Comparison of ENCODE assay signal across 8 cellular contexts in the genomic region with DNA sequence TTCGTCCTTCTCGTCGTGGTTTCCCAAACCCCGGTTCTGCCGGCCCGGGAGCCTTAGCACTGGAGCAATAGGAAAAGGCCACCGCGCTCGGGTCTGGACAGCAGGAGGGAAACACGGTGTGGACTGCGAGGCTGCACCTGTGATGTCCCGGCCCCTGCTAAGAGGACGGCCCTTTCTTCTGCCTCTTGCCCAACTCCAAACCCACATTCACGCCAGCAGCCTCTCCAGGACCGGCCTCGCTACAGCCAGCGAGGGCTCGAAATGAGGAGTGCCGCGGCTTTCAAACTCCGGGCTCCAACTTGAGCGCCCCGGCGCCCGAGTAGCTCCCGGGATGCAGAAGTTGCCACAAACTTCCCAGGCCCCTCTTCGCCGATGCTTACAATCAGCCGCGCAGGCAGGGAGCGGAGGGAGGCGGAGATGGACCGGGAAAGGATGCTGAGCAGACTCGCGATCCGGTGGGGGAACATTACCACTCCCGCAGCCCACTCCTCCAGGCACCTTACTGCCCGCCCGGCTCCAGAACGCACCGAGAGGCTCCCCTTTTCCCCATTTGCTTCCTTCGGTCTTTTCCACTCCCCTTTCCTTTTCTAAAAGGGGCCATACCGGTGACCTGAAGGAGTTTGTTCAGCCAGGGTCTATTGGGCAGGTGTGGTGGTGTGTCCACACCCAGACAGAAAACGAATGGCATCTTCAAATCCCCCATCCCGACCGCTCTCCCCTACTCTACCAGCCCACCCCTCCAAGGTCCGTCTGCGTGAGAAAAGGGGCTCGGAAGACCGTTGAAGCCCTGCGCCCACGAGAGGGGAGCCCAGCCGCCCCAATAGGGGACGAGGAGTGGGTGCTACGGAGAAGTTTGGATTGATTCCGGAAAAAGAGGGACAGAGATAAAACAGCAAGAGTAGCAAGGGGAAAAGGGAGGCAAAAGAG. TPM values are rescaled to one million over a fixed set of nuclear protein-coding genes. Genes with fewer than 3 reads are reported as not detected.
A peak's percentile ranks its signal among the peaks of the same experiment; 100 is the strongest.
DNase-seq lines count a peak whose midpoint lies in the region; ATAC-seq, FAIRE-seq and TF ChIP-seq lines count a peak whose summit lies in the region.

No MANE protein-coding gene starts in this region.

- no peaks in the 10 kb centered on the region; a peak in 2 of 5 replicates for H3K9me3 Mint-ChIP-seq in H9
- peaks cover 2% of the 10 kb centered on the region for H3K9me3 Mint-ChIP-seq in dendritic cell treated with granulocyte-macrophage colony-stimulating factor and Interleukin-4, amounts not matched to agents 40 ng/mL and 50 ng/mL, for 4 days

- ATAC-seq in T-helper 17 cell (no peak), lung (ENCODE audit: insufficient read depth, low FRiP score) (peak; percentile 20), GM21576 (IDR thresholded peaks at IDR 0.05; ENCODE audit: unreplicated experiment) (no peak)
- ATAC-seq in stimulated activated naive CD8-positive, alpha-beta T cell treated with anti-CD3 and anti-CD28 coated beads, Interleukin-15, Interleukin-2, amounts not matched to agents 100 U/mL and 50 U/mL, for 24 hours, result no peak

- no peak overlapping the region for H4K91ac ChIP-seq in H9 (ENCODE audit: insufficient read length, low read depth, low read length)

- peak overlapping the region; percentile 18 for H3K9ac ChIP-seq in H9 (ENCODE audit: extremely low read depth, insufficient read length, low read length)

- no peak overlapping the region for H4K5ac ChIP-seq in H9 (ENCODE audit: insufficient read length, low read depth, low read length)

- H3K23ac ChIP-seq in H9 (ENCODE audit: insufficient read length, low read depth, low read length), result no peak overlapping the region

- DNase-seq in H9 (peak; percentile 59), T-helper 17 cell (peak in 1 of 3 donors; percentile 11), lung (ENCODE audit: low spot score) (no peak), NCI-H2107 treated with DMSO at 0.1 percent for 48 hours (lab: John Stamatoyannopoulos, UW; ENCODE audit: unreplicated experiment) (no peak), RCC 7860 (ENCODE audit: low spot score) (no peak)
- peak; percentile 45 for DNase-seq in stimulated activated naive CD8-positive, alpha-beta T cell treated with anti-CD3 and anti-CD28 coated beads, Interleukin-15, Interleukin-2, amounts not matched to agents 100 U/mL and 50 U/mL, for 24 hours

- H2BK12ac ChIP-seq in H9 (ENCODE audit: insufficient read length, low read depth, low read length), result no peak overlapping the region

- H3T11ph ChIP-seq in H9 (ENCODE audit: low read length), result no peak overlapping the region

- peaks cover 21 to 34% of the 10 kb centered on the region in 2 experiments for H3K4me1 Mint-ChIP-seq in H9
- peaks cover 25% of the 10 kb centered on the region for H3K4me1 Mint-ChIP-seq in T-helper 17 cell
- H3K4me1 Mint-ChIP-seq in dendritic cell treated with granulocyte-macrophage colony-stimulating factor and Interleukin-4, amounts not matched to agents 40 ng/mL and 50 ng/mL, for 4 days (ENCODE audit: low read depth), result peaks cover 32% of the 10 kb centered on the region

- intact Hi-C loops in dendritic cell treated with granulocyte-macrophage colony-stimulating factor and Interleukin-4, amounts not matched to agents 40 ng/mL and 50 ng/mL, for 4 days (cut with micrococcal nuclease), result loop anchor here (2.0 kb wide), 1 partner anchor 19 kb away; the partner anchor contains the start of gene SATB1

- no peaks in the 10 kb centered on the region for H3K79me1 ChIP-seq in H9 (ENCODE audit: insufficient read depth, low read depth, low read length, poor library complexity, severe bottlenecking)

- H2AK5ac ChIP-seq in H9 (ENCODE audit: insufficient read length, low read length), result no peak overlapping the region

- no peak for TF ChIP-seq CTCF in H9 (conservative IDR thresholded peaks at IDR 0.05)
- no peak for TF ChIP-seq CTCF in lung (IDR thresholded peaks at IDR 0.05; ENCODE audit: control extremely low read depth, extremely low read depth)

- H3K27ac ChIP-seq in H9 (ENCODE audit: insufficient read length, low read depth, low read length) (no peak overlapping the region), lung (ENCODE audit: low read depth in 1 of 2, low read length in 1 of 2) (peak overlapping the region in 1 of 2 donors; percentile 47)

- no peak for FAIRE-seq in RCC 7860 (lab: Jason Lieb, UNC)

- H3K27me3 ChIP-seq in H9 (ENCODE audit: insufficient read depth, low read length) (peaks cover 7% of the 10 kb centered on the region; the same call in 1 of the 2 replicates), lung (ENCODE audit: control insufficient read depth, insufficient read depth) (no peaks in the 10 kb centered on the region)

- no peak overlapping the region for H4K8ac ChIP-seq in H9 (replicated peaks; ENCODE audit: insufficient read length, low read depth, low read length)

- H3K36me3 ChIP-seq in lung (ENCODE audit: control insufficient read depth in 2 of 2, insufficient read depth in 2 of 2, low read length in 2 of 2), result no peaks in the 10 kb centered on the region

- H3K56ac ChIP-seq in H9 (ENCODE audit: insufficient read length, low read depth, low read length), result no peak overlapping the region

- H4K20me1 ChIP-seq in H9 (ENCODE audit: control insufficient read depth, insufficient read depth, insufficient read length), result no peaks in the 10 kb centered on the region

- H2BK5ac ChIP-seq in H9 (ENCODE audit: insufficient read length, low read length), result no peak overlapping the region

- H3K4me2 ChIP-seq in H9 (ENCODE audit: insufficient read depth, insufficient read length, low read length), result peak overlapping the region; percentile 88

- H3K4me1 ChIP-seq in H9 (ENCODE audit: insufficient read depth, low read length) (peaks cover 5% of the 10 kb centered on the region; the same call in 1 of the 2 replicates), lung (ENCODE audit: control insufficient read depth in 2 of 2, insufficient read depth in 2 of 2, low read length in 2 of 2) (peaks cover 0 to 13% of the 10 kb centered on the region in 2 donors)

- no peak overlapping the region for H3K4ac ChIP-seq in H9 (ENCODE audit: low read depth, low read length)

- peak overlapping the region; percentile 81 to 90 for H3K4me3 Mint-ChIP-seq in H9
- peak overlapping the region; percentile 93 for H3K4me3 Mint-ChIP-seq in T-helper 17 cell
- peak overlapping the region; percentile 91 for H3K4me3 Mint-ChIP-seq in dendritic cell treated with granulocyte-macrophage colony-stimulating factor and Interleukin-4, amounts not matched to agents 40 ng/mL and 50 ng/mL, for 4 days

- no CpG with 5 or more reads among the region's 56 CpGs for WGBS in H9 (ENCODE audit: extremely low coverage, insufficient read length, low lambda C conversion rate)
- 1% methylated on average over 54 to 56 of the region's 56 CpGs for WGBS in lung, 2 donors

- no peak overlapping the region for H2BK20ac ChIP-seq in H9 (ENCODE audit: low read depth, low read length, poor library complexity, severe bottlenecking)

- H3K27ac Mint-ChIP-seq in H9, result 0 out of 7 replicates have a peak overlapping the region, but pooled peaks of 2 of the 3 experiments have one; percentile 35 to 39
- peak overlapping the region; percentile 95 for H3K27ac Mint-ChIP-seq in T-helper 17 cell
- H3K27ac Mint-ChIP-seq in dendritic cell treated with granulocyte-macrophage colony-stimulating factor and Interleukin-4, amounts not matched to agents 40 ng/mL and 50 ng/mL, for 4 days, result peak overlapping the region; percentile 79

- H3K27me3 Mint-ChIP-seq in H9 (ENCODE audit: low read depth), result peaks cover 38% of the 10 kb centered on the region
- no peaks in the 10 kb centered on the region for H3K27me3 Mint-ChIP-seq in T-helper 17 cell
- H3K27me3 Mint-ChIP-seq in dendritic cell treated with granulocyte-macrophage colony-stimulating factor and Interleukin-4, amounts not matched to agents 40 ng/mL and 50 ng/mL, for 4 days, result peaks cover 31% of the 10 kb centered on the region

- peaks cover 4% of the 10 kb centered on the region for H3K9me3 ChIP-seq in H9 (ENCODE audit: control insufficient read depth, low read depth, low read length)
- peaks cover 4% of the 10 kb centered on the region for H3K9me3 ChIP-seq in T-helper 17 cell (ENCODE audit: control insufficient read depth, low read length, poor library complexity, severe bottlenecking)
- H3K9me3 ChIP-seq in lung (ENCODE audit: control insufficient read depth in 2 of 2, insufficient read depth in 1 of 2, low read length in 1 of 2), result no peaks in the 10 kb centered on the region

- no peak overlapping the region for H2AFZ ChIP-seq in H9 (ENCODE audit: low read length)

- peaks cover 19% of the 10 kb centered on the region for H3K23me2 ChIP-seq in H9 (ENCODE audit: insufficient read length, low read depth, low read length, poor library complexity, severe bottlenecking)

- no peak overlapping the region for H2BK15ac ChIP-seq in H9 (ENCODE audit: low read depth, low read length)

- H3K36me3 Mint-ChIP-seq in H9 (ENCODE audit: insufficient read depth in 1 of 3, low read depth in 3 of 3) (peaks cover 0 to 11% (median 3%) of the 10 kb centered on the region in 3 experiments; a peak in 6 of 7 replicates), T-helper 17 cell (ENCODE audit: low read depth) (peaks cover 4% of the 10 kb centered on the region)
- peaks cover 7% of the 10 kb centered on the region for H3K36me3 Mint-ChIP-seq in dendritic cell treated with granulocyte-macrophage colony-stimulating factor and Interleukin-4, amounts not matched to agents 40 ng/mL and 50 ng/mL, for 4 days (ENCODE audit: low read depth)

- H2BK120ac ChIP-seq in H9 (ENCODE audit: low read depth, low read length, poor library complexity, severe bottlenecking), result no peak overlapping the region

- H3K79me2 ChIP-seq in H9 (ENCODE audit: insufficient read depth, low read length), result no peaks in the 10 kb centered on the region

- H3K4me3 ChIP-seq in lung, result peak overlapping the region; percentile 49

- H3K18ac ChIP-seq in H9 (ENCODE audit: insufficient read length, low read depth, low read length), result no peak overlapping the region

- no peak overlapping the region; the same call in 1 of the 2 replicates for H3K14ac ChIP-seq in H9 (ENCODE audit: insufficient read depth, low read length)

RNA-seq across cellular contexts. Expression of gene SATB1, which starts 18.8 kb away (rescaled TPM):
- 23.4 and 30.7 TPM in 2 replicates for total RNA-seq in H9 (2021)
- 100 to 1,000 TPM; 208 TPM for total RNA-seq in T-helper 17 cell
- total RNA-seq in lung, result 100 to 1,000 TPM in 1 of 2 donors, 10 to 100 TPM in 1; 21.9 to 116 TPM
- 10 to 100 TPM; 11.4 to 11.9 TPM for polyA plus RNA-seq in lung

Comparison
In these comparisons a context has a peak if more than half of its experiments do, and no peak if none do; other contexts are left out.
1. DNase-seq: peak in H9 (single experiment) and stimulated activated naive CD8-positive, alpha-beta T cell treated with anti-CD3 and anti-CD28 coated beads, Interleukin-15, Interleukin-2, amounts not matched to agents 100 U/mL and 50 U/mL, for 24 hours (single experiment); none in lung (single experiment), NCI-H2107 treated with DMSO at 0.1 percent for 48 hours (single experiment) and RCC 7860 (single experiment).
2. H3K27ac Mint-ChIP-seq: peak in every context shown above with its lines; median percentile 95 in T-helper 17 cell; 79 in dendritic cell treated with granulocyte-macrophage colony-stimulating factor and Interleukin-4, amounts not matched to agents 40 ng/mL and 50 ng/mL, for 4 days; 37 in H9.
3. Peak in every context shown above with its lines, with median percentiles within 50 percentile points of each other: H3K4me3 Mint-ChIP-seq.